ENCODE assay signal across 24 cellular contexts in the genomic region with DNA sequence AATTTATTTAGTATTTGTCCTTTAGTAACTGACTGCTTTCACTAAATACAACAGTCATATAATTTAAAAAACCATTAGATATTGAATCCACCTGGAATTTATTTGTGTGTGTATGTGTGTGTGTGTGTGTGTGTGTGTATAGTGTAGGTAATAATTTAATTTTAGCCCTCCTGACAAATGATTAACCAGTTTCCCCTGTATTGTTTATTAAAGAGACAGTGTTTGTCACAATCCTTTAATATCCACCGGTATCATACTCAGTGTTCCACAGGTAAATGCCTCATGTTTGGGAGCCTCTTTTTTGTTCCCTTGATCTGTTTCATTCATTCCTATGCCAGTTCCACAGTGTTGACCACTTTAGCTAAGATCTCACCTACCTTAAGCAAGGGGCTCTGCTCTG.
"Had no signal": no experiment of that assay in that cellular context is flagged by ENCODE, and none has a peak within 500 bp of the region (broad histone marks: within the 10 kb centered on the region; RNA-seq: fewer than 3 reads in every experiment).

No MANE protein-coding gene starts in this region.

- DNase-seq: activated CD4-positive, alpha-beta T cell treated with anti-CD3 and anti-CD28 coated beads for 36 hours; activated CD4-positive, alpha-beta T cell treated with anti-CD3 and anti-CD28 coated beads, Interleukin-2, amount 10 ng/mL, durations not matched to agents 7 days and 5 days; activated CD4-positive, alpha-beta T cell treated with anti-CD3 and anti-CD28 coated beads, Interleukin-2, amount 50 U/mL, for 48 hours; activated CD8-positive, alpha-beta T cell treated with anti-CD3 and anti-CD28 coated beads, Interleukin-2, amount 10 ng/mL, durations not matched to agents 7 days and 5 days; activated gamma-delta T cell treated with Interleukin-2 at 50 U/mL for 16 hours; activated naive CD4-positive, alpha-beta T cell treated with anti-CD3 and anti-CD28 coated beads, Interleukin-2, amount 10 ng/mL, durations not matched to agents 7 days and 5 days; activated naive CD8-positive, alpha-beta T cell treated with anti-CD3 and anti-CD28 coated beads, Interleukin-2, amount 50 U/mL, for 24 hours; activated T-cell treated with anti-CD3 and anti-CD28 coated beads, Interleukin-2, amount 50 U/mL, for 4 hours; anterior cingulate cortex; brain microvascular endothelial cell; central memory CD4-positive, alpha-beta T cell; Karpas-422; KBM-7; NCI-H1048; NCI-H1105 treated with DMSO at 0.1 percent for 48 hours; NCI-H1436; NCI-H1694 treated with DMSO at 0.1 percent for 48 hours; NCI-H2029; NCI-H345; NCI-H524 treated with DMSO at 0.1 percent for 48 hours had no signal

- H3K27ac ChIP-seq: brain microvascular endothelial cell had no signal

- ATAC-seq: activated CD4-positive, alpha-beta T cell treated with anti-CD3 and anti-CD28 coated beads for 36 hours; activated CD4-positive, CD25-positive, alpha-beta regulatory T cell treated with anti-CD3 and anti-CD28 coated beads, Interleukin-2, amount 50 U/mL, for 24 hours; activated CD8-positive, alpha-beta T cell treated with anti-CD3 and anti-CD28 coated beads, Interleukin-2, amount 10 ng/mL, durations not matched to agents 7 days and 5 days; activated naive CD8-positive, alpha-beta T cell treated with anti-CD3 and anti-CD28 coated beads, Interleukin-2, amount 50 U/mL, for 24 hours; activated T-cell treated with anti-CD3 and anti-CD28 coated beads, Interleukin-2, amount 50 U/mL, for 4 hours; Panc1; WTC11 had no signal

- FAIRE-seq: TTC549 had no signal

- H3K27me3 ChIP-seq: brain microvascular endothelial cell had no signal

- H3K36me3 ChIP-seq: brain microvascular endothelial cell had no signal
